ENCODE assay signal across 8 cellular contexts in the genomic region with DNA sequence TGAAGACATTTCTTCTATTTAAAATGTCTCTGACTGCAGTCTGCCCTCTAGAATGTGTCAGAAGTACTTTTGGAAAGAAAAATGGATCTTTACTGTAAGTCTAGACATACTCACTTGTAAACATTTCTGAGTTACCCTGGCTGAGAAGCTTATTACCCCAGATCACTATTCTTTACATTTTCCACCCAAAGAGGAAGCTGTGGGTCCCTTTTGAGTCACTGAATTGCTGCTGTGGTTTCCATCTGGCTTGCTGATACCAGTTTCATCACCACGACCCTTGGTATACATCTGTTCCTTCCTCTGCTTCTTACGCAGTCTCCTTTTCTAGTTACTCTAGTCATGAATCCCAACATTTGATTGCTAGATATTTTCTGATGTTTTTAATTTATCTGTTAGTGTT. TPM values are rescaled to one million over a fixed set of nuclear protein-coding genes. Genes with fewer than 3 reads are reported as not detected.
DNase-seq lines count a peak whose midpoint lies in the region; ATAC-seq and TF ChIP-seq lines count a peak whose summit lies in the region.

No MANE protein-coding gene starts in this region.

- H3K4me1 Mint-ChIP-seq in CD4-positive, alpha-beta memory T cell = peaks cover 15 to 27% (median 20%) of the 10 kb centered on the region in 4 donors
- H3K4me1 Mint-ChIP-seq in activated CD4-positive, alpha-beta memory T cell treated with anti-CD3 and anti-CD28 coated beads, Interleukin-2, amount 10 ng/mL, durations not matched to agents 7 days and 5 days = peaks cover 35% of the 10 kb centered on the region

- intact Hi-C loops in CD4-positive, alpha-beta memory T cell (cut with micrococcal nuclease) = no loop called here
- intact Hi-C loops in spleen (cut with DNase I; ENCODE audit: low total_unique reads) = no loop called here

- H3K27ac ChIP-seq in CD4-positive, alpha-beta memory T cell (ENCODE audit: low read depth, low read length) = no peak overlapping the region
- H3K27ac ChIP-seq in spleen = peak overlapping the region in 7 of 8 donors; percentile 49 to 83 (median 79)

- POLR2A ChIA-PET in CD4-positive, alpha-beta memory T cell (lab: Charles Lee; ENCODE audit: partially characterized antibody) = interaction anchor here (1.4 kb wide), 1 partner anchor 51 kb away, joined by 3 read pairs; no protein-coding TSS in a partner anchor
- POLR2A ChIA-PET in activated CD4-positive, alpha-beta memory T cell treated with anti-CD3 and anti-CD28 coated beads, Interleukin-2, amount 10 ng/mL, durations not matched to agents 7 days and 5 days (lab: Charles Lee) = interaction anchor here (1.1 to 2.4 kb wide), 2 partner anchors 9 to 10 kb away, joined by 3 to 8 read pairs; no protein-coding TSS in a partner anchor

- ATAC-seq in GM19438 (IDR thresholded peaks at IDR 0.05; ENCODE audit: low read depth, unreplicated experiment) = peak; percentile 95
- peak; percentile 89 for ATAC-seq in HG03378 (IDR thresholded peaks at IDR 0.05; ENCODE audit: unreplicated experiment)

- no peaks in the 10 kb centered on the region for H3K9me3 ChIP-seq in CD4-positive, alpha-beta memory T cell (ENCODE audit: control insufficient read depth in 1 of 2, low read length in 2 of 2)
- H3K9me3 ChIP-seq in spleen = peaks cover 0 to 3% (median 0%) of the 10 kb centered on the region in 8 donors

- no peak for TF ChIP-seq CTCF in spleen (IDR thresholded peaks at IDR 0.05 in 8 of 11, conservative IDR thresholded peaks at IDR 0.05 in 3 of 11)

- H3K27ac Mint-ChIP-seq in CD4-positive, alpha-beta memory T cell = peak overlapping the region in 6 of 7 donors; percentile 35 to 88 (median 60)
- peak overlapping the region; percentile 59 for H3K27ac Mint-ChIP-seq in activated CD4-positive, alpha-beta memory T cell treated with anti-CD3 and anti-CD28 coated beads, Interleukin-2, amount 10 ng/mL, durations not matched to agents 7 days and 5 days

- no peaks in the 10 kb centered on the region for H3K36me3 Mint-ChIP-seq in CD4-positive, alpha-beta memory T cell
- no peaks in the 10 kb centered on the region for H3K36me3 Mint-ChIP-seq in activated CD4-positive, alpha-beta memory T cell treated with anti-CD3 and anti-CD28 coated beads, Interleukin-2, amount 10 ng/mL, durations not matched to agents 7 days and 5 days (ENCODE audit: low read depth)

- H3K27me3 Mint-ChIP-seq in CD4-positive, alpha-beta memory T cell = no peaks in the 10 kb centered on the region
- H3K27me3 Mint-ChIP-seq in activated CD4-positive, alpha-beta memory T cell treated with anti-CD3 and anti-CD28 coated beads, Interleukin-2, amount 10 ng/mL, durations not matched to agents 7 days and 5 days = peaks cover 44% of the 10 kb centered on the region

- 9 to 29% (median 13%) methylated on average over 1 to 2 of the region's 2 CpGs for WGBS in spleen, 5 donors

- H3K9me3 Mint-ChIP-seq in CD4-positive, alpha-beta memory T cell = no peaks in the 10 kb centered on the region
- no peaks in the 10 kb centered on the region for H3K9me3 Mint-ChIP-seq in activated CD4-positive, alpha-beta memory T cell treated with anti-CD3 and anti-CD28 coated beads, Interleukin-2, amount 10 ng/mL, durations not matched to agents 7 days and 5 days

- H3K27me3 ChIP-seq in CD4-positive, alpha-beta memory T cell (ENCODE audit: insufficient read depth, low read length) = no peaks in the 10 kb centered on the region
- H3K27me3 ChIP-seq in spleen (replicated peaks in 1 of 7) = peaks cover 0 to 23% (median 0%) of the 10 kb centered on the region in 7 donors

- TF ChIP-seq POLR2A in spleen (IDR thresholded peaks at IDR 0.05) = no peak

- CTCF ChIA-PET in CD4-positive, alpha-beta memory T cell (lab: Charles Lee; ENCODE audit: partially characterized antibody) = no interaction called here
- CTCF ChIA-PET in activated CD4-positive, alpha-beta memory T cell treated with anti-CD3 and anti-CD28 coated beads, Interleukin-2, amount 10 ng/mL, durations not matched to agents 7 days and 5 days (lab: Charles Lee) = interaction anchor here (0.6 to 1.9 kb wide), 2 partner anchors 51 to 388 kb away, joined by 3 to 6 read pairs; no protein-coding TSS in a partner anchor

- DNase-seq in CD4-positive, alpha-beta memory T cell = peak; percentile 27 to 74 (median 48)
- DNase-seq in activated CD4-positive, alpha-beta memory T cell treated with anti-CD3 and anti-CD28 coated beads, Interleukin-2, amount 10 ng/mL, durations not matched to agents 7 days and 5 days = peak; percentile 76
- DNase-seq in spleen (no peak), RPMI8226 (no peak), NCI-H526 treated with DMSO at 0.1 percent for 48 hours (lab: John Stamatoyannopoulos, UW) (no peak), NCI-H1092 treated with DMSO at 0.1 percent for 48 hours (lab: John Stamatoyannopoulos, UW) (no peak)

- H3K4me3 ChIP-seq in CD4-positive, alpha-beta memory T cell (ENCODE audit: low read length in 2 of 2) = no peak overlapping the region
- H3K4me3 ChIP-seq in spleen = peak overlapping the region in 1 of 8 donors; percentile 6

- no peaks in the 10 kb centered on the region for H3K36me3 ChIP-seq in CD4-positive, alpha-beta memory T cell (ENCODE audit: insufficient read depth, low read length)
- no peaks in the 10 kb centered on the region for H3K36me3 ChIP-seq in spleen

- H3K4me1 ChIP-seq in CD4-positive, alpha-beta memory T cell (ENCODE audit: insufficient read depth, low read length) = peaks cover 17% of the 10 kb centered on the region
- H3K4me1 ChIP-seq in spleen = peaks cover 0 to 28% (median 11%) of the 10 kb centered on the region in 6 donors

- H3K4me3 Mint-ChIP-seq in CD4-positive, alpha-beta memory T cell = peak overlapping the region in 4 of 8 donors; percentile 1 to 53 (median 38)
- no peak overlapping the region for H3K4me3 Mint-ChIP-seq in activated CD4-positive, alpha-beta memory T cell treated with anti-CD3 and anti-CD28 coated beads, Interleukin-2, amount 10 ng/mL, durations not matched to agents 7 days and 5 days

RNA-seq across cellular contexts. Expression of a gene that starts 20.2 kb away (rescaled TPM):
- not detected for total RNA-seq in CD4-positive, alpha-beta memory T cell
- polyA plus RNA-seq in CD4-positive, alpha-beta memory T cell = not detected
- not detected for total RNA-seq in activated CD4-positive, alpha-beta memory T cell treated with anti-CD3 and anti-CD28 coated beads, Interleukin-2, amount 10 ng/mL, durations not matched to agents 7 days and 5 days
- 10 to 100 TPM in 4 of 7 donors, 1 to 10 TPM in 3; 7.0 to 24.9 (median 12.3) TPM for total RNA-seq in spleen
- polyA plus RNA-seq in spleen = 1 to 10 TPM in 2 of 3 donors, under 1 TPM in 1; 0.62 to 2.1 (median 1.1) TPM

RNA-seq across cellular contexts. Expression of a gene that starts 37.3 kb away (rescaled TPM):
- total RNA-seq in CD4-positive, alpha-beta memory T cell = not detected
- polyA plus RNA-seq in CD4-positive, alpha-beta memory T cell = not detected
- not detected for total RNA-seq in activated CD4-positive, alpha-beta memory T cell treated with anti-CD3 and anti-CD28 coated beads, Interleukin-2, amount 10 ng/mL, durations not matched to agents 7 days and 5 days
- total RNA-seq in spleen = under 1 TPM in 3 of 7 donors, not detected in 4; 0.20 to 0.77 (median 0.30) TPM
- polyA plus RNA-seq in spleen = under 1 TPM in 2 of 3 donors, not detected in 1; 0.05 to 0.06 TPM

RNA-seq across cellular contexts. Expression of a gene that starts 47.6 kb away (rescaled TPM):
- total RNA-seq in CD4-positive, alpha-beta memory T cell = under 1 TPM in 1 of 2 experiments, not detected in 1; 0.89 TPM
- not detected for polyA plus RNA-seq in CD4-positive, alpha-beta memory T cell
- not detected for total RNA-seq in activated CD4-positive, alpha-beta memory T cell treated with anti-CD3 and anti-CD28 coated beads, Interleukin-2, amount 10 ng/mL, durations not matched to agents 7 days and 5 days
- 10 to 100 TPM; 12.6 to 55.0 (median 28.8) TPM for total RNA-seq in spleen
- polyA plus RNA-seq in spleen = 10 to 100 TPM in 2 of 3 donors, 1 to 10 TPM in 1; 7.4 to 24.1 (median 12.3) TPM

Comparison
In these comparisons a context has a peak if more than half of its experiments do, and no peak if none do; other contexts are left out.
1. DNase-seq: peak in CD4-positive, alpha-beta memory T cell (5 of 5) and activated CD4-positive, alpha-beta memory T cell treated with anti-CD3 and anti-CD28 coated beads, Interleukin-2, amount 10 ng/mL, durations not matched to agents 7 days and 5 days (single experiment); none in spleen (single experiment), RPMI8226 (single experiment), NCI-H526 treated with DMSO at 0.1 percent for 48 hours (single experiment) and NCI-H1092 treated with DMSO at 0.1 percent for 48 hours (single experiment).
2. RNA of a gene that starts 20.2 kb away (total RNA-seq): 7.0 to 24.9 TPM in spleen; not detected in CD4-positive, alpha-beta memory T cell and not detected in activated CD4-positive, alpha-beta memory T cell treated with anti-CD3 and anti-CD28 coated beads, Interleukin-2, amount 10 ng/mL, durations not matched to agents 7 days and 5 days; every median in the first group is over 4 times any median in the second.
3. RNA of a gene that starts 47.6 kb away (total RNA-seq): 12.6 to 55.0 TPM in spleen; 0.89 TPM in CD4-positive, alpha-beta memory T cell and not detected in activated CD4-positive, alpha-beta memory T cell treated with anti-CD3 and anti-CD28 coated beads, Interleukin-2, amount 10 ng/mL, durations not matched to agents 7 days and 5 days; every median in the first group is over 4 times any median in the second.